In the genomic region with DNA sequence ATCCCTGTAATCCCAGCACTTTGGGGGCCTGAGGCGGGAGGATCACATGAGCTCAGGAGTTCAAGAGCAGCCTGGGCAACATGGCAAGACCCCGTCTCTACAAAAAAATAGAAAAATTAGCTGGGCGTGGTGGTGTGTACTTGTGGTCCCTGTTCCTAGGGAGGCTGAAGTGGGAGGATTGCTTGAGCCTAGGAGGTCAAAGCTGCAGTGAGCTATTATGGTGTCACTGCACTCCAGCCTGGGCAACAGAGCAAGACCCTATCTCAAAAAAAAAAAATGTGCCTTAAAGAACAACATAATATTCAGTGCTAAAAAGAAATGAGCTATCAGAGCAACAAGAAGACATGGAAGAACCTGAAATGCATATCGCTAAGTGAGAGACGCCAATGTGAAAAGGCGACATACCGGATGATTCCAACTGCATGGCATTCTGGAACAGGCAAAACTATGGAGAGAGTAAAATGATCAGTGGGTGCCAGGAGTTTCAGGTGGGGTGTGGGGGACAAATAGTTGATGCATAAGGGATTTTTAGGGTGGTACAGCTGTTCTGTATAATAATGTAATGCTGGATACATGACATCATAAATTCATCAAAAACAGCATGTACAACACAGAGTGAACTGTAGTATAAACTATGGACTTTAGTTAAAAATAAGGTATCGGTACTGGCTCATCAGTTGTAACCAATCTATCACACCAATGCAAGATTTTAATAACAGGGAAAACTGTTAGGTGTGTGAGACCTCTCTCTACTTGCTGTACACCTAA, we compare ENCODE assay signal across 10 cellular contexts.
DNase-seq lines count a peak whose midpoint lies in the region; ATAC-seq and TF ChIP-seq lines count a peak whose summit lies in the region.
"Had no signal": no experiment of that assay in that cellular context is flagged by ENCODE, and none has a peak within 500 bp of the region (broad histone marks: within the 10 kb centered on the region; RNA-seq: fewer than 3 reads in every experiment).

No MANE protein-coding gene starts in this region.

- no peak for TF ChIP-seq CTCF in osteocyte (IDR thresholded peaks at IDR 0.05)

- DNase-seq in Karpas-422 (no peak), osteocyte (ENCODE audit: extremely low spot score, unreplicated experiment) (no peak), NCI-H524 treated with DMSO at 0.1 percent for 48 hours (lab: John Stamatoyannopoulos, UW) (no peak), nucleus accumbens (lab: John Stamatoyannopoulos, UW) (no peak), DMS 273 treated with DMSO at 0.1 percent for 48 hours (lab: John Stamatoyannopoulos, UW) (no peak)
- DNase-seq in central memory CD8-positive, alpha-beta T cell (ENCODE audit: low spot score in 2 of 2) = no peak
- DNase-seq in effector CD4-positive, alpha-beta T cell = no peak
- DNase-seq: H7 had no signal

- peaks cover 18% of the 10 kb centered on the region for H3K36me3 Mint-ChIP-seq in central memory CD8-positive, alpha-beta T cell (ENCODE audit: insufficient read depth)
- H3K36me3 Mint-ChIP-seq in osteocyte (ENCODE audit: unreplicated experiment) = peaks cover 7% of the 10 kb centered on the region

- H3K9me3 ChIP-seq in BLaER1 treated with 17β-estradiol and CSF1 and Interleukin-3, amounts not matched to agents 10 nM and 100 nM (replicated peaks in 1 of 11) = no peaks in the 10 kb centered on the region
- H3K9me3 ChIP-seq in Karpas-422 (ENCODE audit: low read length) = no peaks in the 10 kb centered on the region

- peak overlapping the region; percentile 75 for H3K4me3 Mint-ChIP-seq in central memory CD8-positive, alpha-beta T cell
- no peak overlapping the region for H3K4me3 Mint-ChIP-seq in osteocyte (ENCODE audit: unreplicated experiment)

- H3K9me3 Mint-ChIP-seq in central memory CD8-positive, alpha-beta T cell = no peaks in the 10 kb centered on the region
- no peaks in the 10 kb centered on the region for H3K9me3 Mint-ChIP-seq in osteocyte (ENCODE audit: unreplicated experiment)

- H3K9me2 ChIP-seq in Karpas-422 (replicated peaks; ENCODE audit: insufficient read depth, low read length) = no peaks in the 10 kb centered on the region

- H2AFZ ChIP-seq in Karpas-422 (ENCODE audit: low read length) = no peak overlapping the region

- H3K4me1 ChIP-seq in BLaER1 treated with 17β-estradiol and CSF1 and Interleukin-3, amounts not matched to agents 10 nM and 100 nM = peaks cover 56 to 69% (median 63%) of the 10 kb centered on the region in 10 experiments
- peaks cover 65% of the 10 kb centered on the region for H3K4me1 ChIP-seq in Karpas-422 (ENCODE audit: low read length)

- peak overlapping the region; percentile 91 for H3K27ac Mint-ChIP-seq in central memory CD8-positive, alpha-beta T cell (ENCODE audit: low read depth)
- peak overlapping the region; percentile 94 for H3K27ac Mint-ChIP-seq in osteocyte (ENCODE audit: unreplicated experiment)

- peak overlapping the region in 9 of 11 experiments; percentile 50 to 84 (median 70); a peak in 18 of 22 replicates for H3K27ac ChIP-seq in BLaER1 treated with 17β-estradiol and CSF1 and Interleukin-3, amounts not matched to agents 10 nM and 100 nM
- peak overlapping the region; percentile 85 for H3K27ac ChIP-seq in Karpas-422 (ENCODE audit: low read length)
- H3K27ac ChIP-seq: HL-60 had no signal

- H3K36me3 ChIP-seq in BLaER1 treated with 17β-estradiol and CSF1 and Interleukin-3, amounts not matched to agents 10 nM and 100 nM = peaks cover 0 to 18% (median 0%) of the 10 kb centered on the region in 11 experiments; a peak in 1 of 22 replicates
- no peaks in the 10 kb centered on the region for H3K36me3 ChIP-seq in Karpas-422 (ENCODE audit: insufficient read depth, low read length)

- peaks cover 60% of the 10 kb centered on the region for H3K4me1 Mint-ChIP-seq in central memory CD8-positive, alpha-beta T cell
- peaks cover 45% of the 10 kb centered on the region for H3K4me1 Mint-ChIP-seq in osteocyte (ENCODE audit: unreplicated experiment)

- no peak overlapping the region for H3K4me3 ChIP-seq in BLaER1 treated with 17β-estradiol and CSF1 and Interleukin-3, amounts not matched to agents 10 nM and 100 nM
- H3K4me3 ChIP-seq in Karpas-422 (ENCODE audit: low read length) = no peak overlapping the region

- no peak for ATAC-seq in central memory CD8-positive, alpha-beta T cell (replicated peaks; ENCODE audit: extremely low read depth, poor library complexity, severe bottlenecking)

- peak overlapping the region; percentile 77 to 98 (median 89) for H3K4me2 ChIP-seq in BLaER1 treated with 17β-estradiol and CSF1 and Interleukin-3, amounts not matched to agents 10 nM and 100 nM
- H3K4me2 ChIP-seq in Karpas-422 (ENCODE audit: low read depth, low read length, poor library complexity, severe bottlenecking) = peak overlapping the region; percentile 74

- no peaks in the 10 kb centered on the region for H3K79me2 ChIP-seq in Karpas-422 (ENCODE audit: low read length)

- peaks cover 0 to 70% (median 5%) of the 10 kb centered on the region in 11 experiments; a peak in 9 of 22 replicates for H4K20me1 ChIP-seq in BLaER1 treated with 17β-estradiol and CSF1 and Interleukin-3, amounts not matched to agents 10 nM and 100 nM
- H4K20me1 ChIP-seq in Karpas-422 (ENCODE audit: insufficient read depth, low read depth, low read length) = no peaks in the 10 kb centered on the region

- peak overlapping the region in 5 of 11 experiments; percentile 38 to 70 (median 64); a peak in 10 of 22 replicates for H3K9ac ChIP-seq in BLaER1 treated with 17β-estradiol and CSF1 and Interleukin-3, amounts not matched to agents 10 nM and 100 nM
- peak overlapping the region; percentile 64; the same call in 1 of the 2 replicates for H3K9ac ChIP-seq in Karpas-422 (ENCODE audit: low read length)

- H3K27me3 Mint-ChIP-seq in central memory CD8-positive, alpha-beta T cell = no peaks in the 10 kb centered on the region
- no peaks in the 10 kb centered on the region for H3K27me3 Mint-ChIP-seq in osteocyte (ENCODE audit: unreplicated experiment)

- no peaks in the 10 kb centered on the region for H3K27me3 ChIP-seq in BLaER1 treated with 17β-estradiol and CSF1 and Interleukin-3, amounts not matched to agents 10 nM and 100 nM
- no peaks in the 10 kb centered on the region for H3K27me3 ChIP-seq in Karpas-422 (ENCODE audit: low read length)
